Comparison of ENCODE assay signal across 22 cellular contexts in the genomic region with DNA sequence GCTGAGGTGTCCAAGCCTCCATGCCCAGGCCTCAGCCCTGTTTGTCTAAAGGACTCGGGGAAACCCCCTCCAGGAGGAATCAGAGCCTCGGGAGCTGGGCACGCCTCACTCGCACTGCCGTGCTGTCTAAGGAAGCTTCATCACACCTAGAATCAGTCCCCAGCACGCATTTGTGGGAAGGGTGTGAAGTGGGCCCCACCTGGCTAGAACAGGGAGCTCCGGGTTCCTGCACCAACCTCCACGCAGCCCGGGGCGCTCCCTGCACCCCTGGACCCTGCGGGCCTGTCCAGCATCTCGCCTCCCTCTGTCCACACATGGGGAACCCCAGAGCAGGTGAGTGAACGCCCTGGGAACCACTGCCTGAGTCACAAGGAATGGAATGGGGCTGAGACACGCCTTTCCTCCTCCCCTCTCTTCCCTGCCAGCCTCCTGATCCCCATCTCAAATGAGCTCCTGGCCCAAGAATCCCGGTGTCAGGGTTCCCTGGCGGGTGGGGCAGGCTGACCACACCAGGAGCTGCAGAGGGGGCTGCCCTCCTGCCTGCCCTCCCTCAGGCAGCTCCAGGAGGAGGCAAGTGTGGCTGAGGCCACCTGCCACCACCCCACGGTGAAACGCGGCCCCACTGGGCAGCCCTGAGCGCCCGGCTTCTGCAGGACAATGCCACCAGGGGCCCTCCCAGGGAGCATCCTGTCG. TPM values are rescaled to one million over a fixed set of nuclear protein-coding genes. Genes with fewer than 3 reads are reported as not detected.
DNase-seq lines count a peak whose midpoint lies in the region; ATAC-seq and TF ChIP-seq lines count a peak whose summit lies in the region.
"Had no signal": no experiment of that assay in that cellular context is flagged by ENCODE, and none has a peak within 500 bp of the region (broad histone marks: within the 10 kb centered on the region; RNA-seq: fewer than 3 reads in every experiment).

No MANE protein-coding gene starts in this region.

- TF ChIP-seq POLR2A in breast epithelium (IDR thresholded peaks at IDR 0.05) (no peak), spleen (IDR thresholded peaks at IDR 0.05) (no peak)

- WGBS in spleen, 5 donors = 54 to 76% (median 66%) methylated on average over 11 to 22 of the region's 22 CpGs

- ATAC-seq in omental fat pad (ENCODE audit: low FRiP score) = peak; percentile 72
- ATAC-seq: upper lobe of right lung had no signal

- H3K4me3 Mint-ChIP-seq in MCF 10A (ENCODE audit: unreplicated experiment) = peak overlapping the region; percentile 5
- H3K4me3 Mint-ChIP-seq: dendritic cell treated with granulocyte-macrophage colony-stimulating factor and Interleukin-4, amounts not matched to agents 40 ng/mL and 50 ng/mL, for 4 days had no signal

- H3K4me1 Mint-ChIP-seq in MCF 10A (ENCODE audit: insufficient read depth, unreplicated experiment) = peaks cover 31% of the 10 kb centered on the region

- TF ChIP-seq CTCF in MCF 10A (IDR thresholded peaks at IDR 0.05; ENCODE audit: unreplicated experiment) (no peak), breast epithelium (IDR thresholded peaks at IDR 0.05) (no peak), omental fat pad (IDR thresholded peaks at IDR 0.05) (no peak), spleen (IDR thresholded peaks at IDR 0.05 in 8 of 11, conservative IDR thresholded peaks at IDR 0.05 in 3 of 11) (no peak)

- H3K36me3 ChIP-seq in breast epithelium = no peaks in the 10 kb centered on the region
- H3K36me3 ChIP-seq in spleen = no peaks in the 10 kb centered on the region
- H3K36me3 ChIP-seq: esophagus muscularis mucosa, neural progenitor cell, right lobe of liver, stomach, upper lobe of right lung had no signal

- no peaks in the 10 kb centered on the region for H3K9me3 Mint-ChIP-seq in MCF 10A (ENCODE audit: unreplicated experiment)
- H3K9me3 Mint-ChIP-seq: dendritic cell treated with granulocyte-macrophage colony-stimulating factor and Interleukin-4, amounts not matched to agents 40 ng/mL and 50 ng/mL, for 4 days had no signal

- H3K4me3 ChIP-seq in breast epithelium (no peak overlapping the region), spleen (no peak overlapping the region)
- H3K4me3 ChIP-seq: esophagus muscularis mucosa, neural progenitor cell, right lobe of liver, stomach, upper lobe of right lung had no signal

- peak overlapping the region; percentile 59 for H3K27ac Mint-ChIP-seq in MCF 10A (ENCODE audit: low read depth, unreplicated experiment)
- H3K27ac Mint-ChIP-seq: dendritic cell treated with granulocyte-macrophage colony-stimulating factor and Interleukin-4, amounts not matched to agents 40 ng/mL and 50 ng/mL, for 4 days had no signal

- CTCF ChIA-PET in MCF 10A (lab: Yijun Ruan, JAX) = interaction anchor here (0.6 to 1.4 kb wide), 13 partner anchors 9 to 492 kb away, joined by 3 to 5 read pairs (median 3); no protein-coding TSS in a partner anchor

- H3K27me3 Mint-ChIP-seq in MCF 10A (ENCODE audit: insufficient read depth, unreplicated experiment) = no peaks in the 10 kb centered on the region

- H3K27ac ChIP-seq in breast epithelium = no peak overlapping the region
- peak overlapping the region; percentile 58 for H3K27ac ChIP-seq in cingulate gyrus (ENCODE audit: low read depth, low read length)
- H3K27ac ChIP-seq in spleen = peak overlapping the region in 1 of 8 donors; percentile 52
- H3K27ac ChIP-seq: 22Rv1, esophagus muscularis mucosa, neural progenitor cell, right lobe of liver, upper lobe of right lung had no signal

- POLR2A ChIA-PET in MCF 10A (lab: Yijun Ruan, JAX) = interaction anchor here (0.7 to 1.9 kb wide), 4 partner anchors 9 to 122 kb away, joined by 3 to 20 read pairs (median 3); no protein-coding TSS in a partner anchor

- H3K4me1 ChIP-seq in breast epithelium (peaks cover 0 to 8% of the 10 kb centered on the region in 2 donors), spleen (peaks cover 0 to 44% (median 23%) of the 10 kb centered on the region in 6 donors)
- H3K4me1 ChIP-seq: right lobe of liver had no signal

- H3K27me3 ChIP-seq in breast epithelium = peaks cover 0 to 97% of the 10 kb centered on the region in 2 donors
- H3K27me3 ChIP-seq in spleen (replicated peaks in 1 of 7) = peaks cover 0 to 86% (median 14%) of the 10 kb centered on the region in 7 donors

- intact Hi-C loops in MCF 10A (cut with micrococcal nuclease) = loop anchor here (5.0 to 10.0 kb wide), 2 partner anchors 70 to 128 kb away; no protein-coding TSS in a partner anchor
- intact Hi-C loops in breast epithelium (cut with DNase I; ENCODE audit: low total_unique reads) = no loop called here
- intact Hi-C loops in spleen (cut with DNase I; ENCODE audit: low total_unique reads) = no loop called here
- intact Hi-C loops in posterior vena cava (cut with DNase I) = no loop called here

- DNase-seq in MCF 10A (ENCODE audit: unreplicated experiment) = peak; percentile 89
- no peak for DNase-seq in breast epithelium (ENCODE audit: low spot score in 2 of 2)
- peak; percentile 98 for DNase-seq in NCI-H226
- DNase-seq in omental fat pad (ENCODE audit: low spot score) = no peak
- no peak for DNase-seq in spleen
- no peak for DNase-seq in posterior vena cava (ENCODE audit: low spot score)
- DNase-seq in NCI-H69 (lab: John Stamatoyannopoulos, UW) = no peak
- DNase-seq: activated naive CD4-positive, alpha-beta T cell treated with anti-CD3 and anti-CD28 coated beads, Interleukin-2, amount 50 U/mL, for 16 hours; islet precursor cell; NCI-H1048; NCI-H2171 treated with DMSO at 0.1 percent for 48 hours; right lobe of liver; stomach; T-helper 1 cell; upper lobe of right lung had no signal

- TSS peak; percentile 25 for BruUV-seq in MCF 10A (replicated peaks; lab: Mats Ljungman, UMichigan)

- no peaks in the 10 kb centered on the region for H3K36me3 Mint-ChIP-seq in MCF 10A (ENCODE audit: insufficient read depth, unreplicated experiment)
- H3K36me3 Mint-ChIP-seq: IgD-negative memory B cell, neural progenitor cell had no signal

- H3K9me3 ChIP-seq in breast epithelium (no peaks in the 10 kb centered on the region), spleen (no peaks in the 10 kb centered on the region)
- H3K9me3 ChIP-seq: esophagus muscularis mucosa, right lobe of liver, stomach, upper lobe of right lung had no signal

RNA-seq across cellular contexts. Expression of a gene that starts 44.6 kb away (rescaled TPM):
- total RNA-seq in MCF 10A (2022) (3.2 and 4.4 TPM in 2 replicates), breast epithelium (1 to 10 TPM in 1 of 3 donors, not detected in 2; 2.9 TPM), omental fat pad (10 to 100 TPM in 3 of 4 donors, not detected in 1; 10.9 to 52.7 (median 36.7) TPM), spleen (1 to 10 TPM in 5 of 7 donors, under 1 TPM in 2; 0.52 to 2.4 (median 1.4) TPM), posterior vena cava (not detected)
- polyA plus RNA-seq in spleen = under 1 TPM; 0.20 to 0.51 (median 0.30) TPM
- total RNA-seq: mesenteric fat pad, right lobe of liver had no signal

Comparison
In these comparisons a context has a peak if more than half of its experiments do, and no peak if none do; other contexts are left out.
1. DNase-seq: peak in MCF 10A (single experiment) and NCI-H226 (single experiment); none in breast epithelium (0 of 2), omental fat pad (single experiment), spleen (single experiment), posterior vena cava (single experiment) and NCI-H69 (single experiment).